ENCODE assay signal across 17 cellular contexts in genomic region chr14:32109676-32110075, GRCh38. TPM values are rescaled to one million over a fixed set of nuclear protein-coding genes. Genes with fewer than 3 reads are reported as not detected.
DNase-seq lines count a peak whose midpoint lies in the region; ATAC-seq and TF ChIP-seq lines count a peak whose summit lies in the region.
"Had no signal": no experiment of that assay in that cellular context is flagged by ENCODE, and none has a peak within 500 bp of the region (broad histone marks: within the 10 kb centered on the region; RNA-seq: fewer than 3 reads in every experiment).

No MANE protein-coding gene starts in this region.

- H3K4ac ChIP-seq in IMR-90 (ENCODE audit: low read depth, low read length) (no peak overlapping the region), neuronal stem cell (ENCODE audit: low read length) (no peak overlapping the region)

- peaks cover 36% of the 10 kb centered on the region for H3K36me3 Mint-ChIP-seq in Caco-2 (ENCODE audit: insufficient read depth, unreplicated experiment)

- peak overlapping the region; percentile 72 for H2BK5ac ChIP-seq in IMR-90 (ENCODE audit: low read depth, low read length, poor library complexity, severe bottlenecking)
- no peak overlapping the region for H2BK5ac ChIP-seq in neuronal stem cell (ENCODE audit: low read length)

- H3K4me3 ChIP-seq in Caco-2 (ENCODE audit: low read depth, low read length) (no peak overlapping the region), IMR-90 (ENCODE audit: insufficient read depth, low read depth, low read length) (no peak overlapping the region), osteoblast (ENCODE audit: insufficient read depth, low read length) (no peak overlapping the region), neuronal stem cell (ENCODE audit: low read length in 2 of 2) (no peak overlapping the region)
- H3K4me3 ChIP-seq: suprapubic skin had no signal

- intact Hi-C loops in Caco-2 (cut with micrococcal nuclease; ENCODE audit: unreplicated experiment) = no loop called here
- intact Hi-C loops in IMR-90 (cut with micrococcal nuclease) = no loop called here

- no peak overlapping the region for H4K5ac ChIP-seq in IMR-90 (ENCODE audit: low read depth, low read length)

- H2BK20ac ChIP-seq in IMR-90 (ENCODE audit: low read depth, low read length) = no peak overlapping the region

- H2BK120ac ChIP-seq in IMR-90 (ENCODE audit: low read depth, low read length) = no peak overlapping the region
- no peak overlapping the region for H2BK120ac ChIP-seq in neuronal stem cell (ENCODE audit: low read depth, low read length)

- dilution Hi-C loops in IMR-90 (cut with HindIII; ENCODE audit: low sequenced_read_pairs, unreplicated experiment) = no loop called here

- CTCF ChIA-PET in Caco-2 (lab: Charles Lee) (no interaction called here), IMR-90 (lab: Yijun Ruan, JAX) (no interaction called here)

- peaks cover 79% of the 10 kb centered on the region for H3K79me2 ChIP-seq in osteoblast (ENCODE audit: insufficient read depth, low read length)

- H4K20me1 ChIP-seq in IMR-90 (ENCODE audit: insufficient read depth, low read length) = peaks cover 25% of the 10 kb centered on the region; the same call in 1 of the 2 replicates
- peaks cover 17% of the 10 kb centered on the region for H4K20me1 ChIP-seq in osteoblast (ENCODE audit: insufficient read depth, low read length)

- TF ChIP-seq CTCF in Caco-2 (IDR thresholded peaks at IDR 0.05; ENCODE audit: insufficient read depth in 1 of 2, low read depth in 1 of 2, low read length in 1 of 2, severe bottlenecking in 1 of 2, unreplicated experiment in 1 of 2) (no peak), IMR-90 (conservative IDR thresholded peaks at IDR 0.05; ENCODE audit: low read depth, low read length) (no peak), osteoblast (IDR thresholded peaks at IDR 0.05; ENCODE audit: extremely low read depth, low read depth, low read length) (no peak)

- H3K36me3 ChIP-seq in Caco-2 (ENCODE audit: control insufficient read depth, insufficient read depth, low read length) = no peaks in the 10 kb centered on the region
- 0 out of 2 replicates have a peak, but pooled peaks cover 3% of the 10 kb centered on the region for H3K36me3 ChIP-seq in IMR-90 (ENCODE audit: control insufficient read depth, insufficient read depth, low read length)
- H3K36me3 ChIP-seq in osteoblast (ENCODE audit: insufficient read depth, low read length) = no peaks in the 10 kb centered on the region
- H3K36me3 ChIP-seq in neuronal stem cell (replicated peaks in 1 of 2; ENCODE audit: control insufficient read depth in 2 of 2, insufficient read depth in 2 of 2, low read length in 2 of 2) = peaks cover 3 to 71% of the 10 kb centered on the region in 2 donors

- POLR2A ChIA-PET in Caco-2 (lab: Charles Lee) (interaction anchor here (0.6 kb wide), 1 partner anchor 20 kb away, joined by 6 read pairs; no protein-coding TSS in a partner anchor), IMR-90 (lab: Charles Lee; ENCODE audit: unreplicated experiment) (no interaction called here)

- H3K9me3 Mint-ChIP-seq in Caco-2 (ENCODE audit: unreplicated experiment) = no peaks in the 10 kb centered on the region
- H3K9me3 Mint-ChIP-seq: activated CD4-positive, alpha-beta T cell treated with anti-CD3 and anti-CD28 coated beads, Interleukin-2, amount 10 ng/mL, durations not matched to agents 24 days and 14 days; activated T-cell treated with anti-CD3 and anti-CD28 coated beads, Interleukin-2, amount 50 U/mL, for 72 hours; immature natural killer cell had no signal

- H3K4me1 ChIP-seq in Caco-2 (peaks cover 10% of the 10 kb centered on the region), IMR-90 (ENCODE audit: control insufficient read depth, insufficient read depth, low read length) (peaks cover 9% of the 10 kb centered on the region; the same call in 1 of the 2 replicates), osteoblast (ENCODE audit: insufficient read depth, low read length) (no peaks in the 10 kb centered on the region), neuronal stem cell (ENCODE audit: control insufficient read depth in 2 of 2, insufficient read depth in 1 of 2, low read depth in 1 of 2, low read length in 2 of 2) (no peaks in the 10 kb centered on the region)

- H3K27ac ChIP-seq in IMR-90 (ENCODE audit: insufficient read depth, low read length) (no peak overlapping the region), osteoblast (ENCODE audit: low read depth, low read length) (peak overlapping the region; percentile 47), neuronal stem cell (replicated peaks; ENCODE audit: low read length) (no peak overlapping the region)
- H3K27ac ChIP-seq: C4-2B, suprapubic skin had no signal

- ATAC-seq in IMR-90 (ENCODE audit: low read depth) = peak; percentile 87
- ATAC-seq: activated T-cell treated with anti-CD3 and anti-CD28 coated beads, Interleukin-2, amount 50 U/mL, for 72 hours; Right ventricle myocardium inferior had no signal

- H2BK15ac ChIP-seq in IMR-90 (ENCODE audit: low read depth, low read length) = no peak overlapping the region
- no peak overlapping the region for H2BK15ac ChIP-seq in neuronal stem cell (ENCODE audit: low read length)

- H3K9me1 ChIP-seq in IMR-90 (ENCODE audit: insufficient read depth, low read length) = peaks cover 10% of the 10 kb centered on the region; the same call in 1 of the 2 replicates

- no peak overlapping the region for H3K23ac ChIP-seq in IMR-90 (ENCODE audit: low read depth, low read length)
- H3K23ac ChIP-seq in neuronal stem cell (ENCODE audit: low read depth, low read length, poor library complexity) = no peak overlapping the region

- peaks cover 19% of the 10 kb centered on the region for H3K4me1 Mint-ChIP-seq in Caco-2 (ENCODE audit: low read depth, unreplicated experiment)
- H3K4me1 Mint-ChIP-seq: activated CD4-positive, alpha-beta T cell treated with anti-CD3 and anti-CD28 coated beads, Interleukin-2, amount 10 ng/mL, durations not matched to agents 24 days and 14 days had no signal

- H3K9me3 ChIP-seq in Caco-2 (no peaks in the 10 kb centered on the region), IMR-90 (ENCODE audit: control insufficient read depth, insufficient read depth, low read length) (no peaks in the 10 kb centered on the region), osteoblast (ENCODE audit: low read depth, low read length) (no peaks in the 10 kb centered on the region), neuronal stem cell (replicated peaks in 1 of 2; ENCODE audit: control insufficient read depth in 2 of 2, insufficient read depth in 1 of 2, low read depth in 1 of 2, low read length in 2 of 2) (peaks cover 2 to 14% of the 10 kb centered on the region in 2 donors)
- H3K9me3 ChIP-seq: suprapubic skin had no signal

- no peak for TF ChIP-seq RAD21 in IMR-90 (IDR thresholded peaks at IDR 0.05; ENCODE audit: low read length)

- H3K27ac Mint-ChIP-seq in Caco-2 (ENCODE audit: unreplicated experiment) = peak overlapping the region; percentile 71
- H3K27ac Mint-ChIP-seq: activated CD4-positive, alpha-beta T cell treated with anti-CD3 and anti-CD28 coated beads, Interleukin-2, amount 10 ng/mL, durations not matched to agents 24 days and 14 days; activated T-cell treated with anti-CD3 and anti-CD28 coated beads, Interleukin-2, amount 50 U/mL, for 72 hours; immature natural killer cell had no signal

- BruUV-seq in Caco-2 (replicated peaks; lab: Mats Ljungman, UMichigan) (no TSS peak), IMR-90 (replicated peaks; lab: Mats Ljungman, UMichigan) (no TSS peak)

- H2AFZ ChIP-seq in IMR-90 (replicated peaks; ENCODE audit: low read length, poor library complexity) (no peak overlapping the region), osteoblast (ENCODE audit: low read length) (no peak overlapping the region), neuronal stem cell (ENCODE audit: low read length) (no peak overlapping the region)

- no peak overlapping the region for H3K18ac ChIP-seq in IMR-90 (ENCODE audit: low read depth, low read length)
- no peak overlapping the region for H3K18ac ChIP-seq in neuronal stem cell (ENCODE audit: low read length)

- H2AK9ac ChIP-seq in IMR-90 (replicated peaks; ENCODE audit: low read depth, low read length, poor library complexity) = no peak overlapping the region

- no CpG with 5 or more reads among the region's 5 CpGs for WGBS in IMR-90 (ENCODE audit: extremely low coverage in 2 of 2, insufficient read length in 1 of 2), 2 experiments
- no CpG with 5 or more reads among the region's 5 CpGs for WGBS in neuronal stem cell (ENCODE audit: extremely low coverage in 2 of 2, insufficient read length in 2 of 2, insufficient replicate concordance in 1 of 2), 2 donors

- H2BK12ac ChIP-seq in neuronal stem cell (ENCODE audit: low read length) = no peak overlapping the region

- H4K91ac ChIP-seq in IMR-90 (ENCODE audit: insufficient read depth, low read depth, low read length) (no peak overlapping the region), neuronal stem cell (ENCODE audit: low read depth, low read length, poor library complexity) (no peak overlapping the region)

- H3K27me3 ChIP-seq in Caco-2 (replicated peaks; ENCODE audit: control insufficient read depth, insufficient read depth, low read length) (no peaks in the 10 kb centered on the region), IMR-90 (ENCODE audit: control insufficient read depth, insufficient read depth, low read length) (no peaks in the 10 kb centered on the region), osteoblast (ENCODE audit: insufficient read depth, low read length) (no peaks in the 10 kb centered on the region), neuronal stem cell (ENCODE audit: control insufficient read depth in 3 of 3, insufficient read depth in 3 of 3, low read depth in 1 of 3, low read length in 3 of 3) (no peaks in the 10 kb centered on the region)
- H3K27me3 ChIP-seq: suprapubic skin had no signal

- no peak overlapping the region for H3K14ac ChIP-seq in IMR-90 (replicated peaks; ENCODE audit: low read depth, low read length)
- no peak overlapping the region for H3K14ac ChIP-seq in neuronal stem cell (ENCODE audit: low read length)

- in situ Hi-C loops in IMR-90 (cut with MboI; ENCODE audit: low sequenced_read_pairs) = no loop called here

- no peak for TF ChIP-seq POLR2A in IMR-90 (IDR thresholded peaks at IDR 0.05; ENCODE audit: low read depth, low read length)

- DNase-seq in Caco-2 (no peak), IMR-90 (peak; percentile 86), dermis blood vessel endothelial cell (peak; percentile 11), osteoblast (ENCODE audit: insufficient read length, low spot score, missing footprints) (peak; percentile 36), CD1c-positive myeloid dendritic cell (ENCODE audit: extremely low spot score) (no peak), GF-D8 (lab: John Stamatoyannopoulos, UW) (no peak), islet precursor cell (no peak), neuronal stem cell (ENCODE audit: low spot score) (no peak)
- DNase-seq: activated CD4-positive, alpha-beta T cell treated with anti-CD3 and anti-CD28 coated beads, Interleukin-2, amount 10 ng/mL, durations not matched to agents 24 days and 14 days; activated T-cell treated with anti-CD3 and anti-CD28 coated beads, Interleukin-2, amount 50 U/mL, for 72 hours; anterior cingulate cortex; DND-41; immature natural killer cell; T1000 had no signal

- H3K4me3 Mint-ChIP-seq in Caco-2 (ENCODE audit: unreplicated experiment) = no peak overlapping the region
- H3K4me3 Mint-ChIP-seq: activated CD4-positive, alpha-beta T cell treated with anti-CD3 and anti-CD28 coated beads, Interleukin-2, amount 10 ng/mL, durations not matched to agents 24 days and 14 days; activated T-cell treated with anti-CD3 and anti-CD28 coated beads, Interleukin-2, amount 50 U/mL, for 72 hours; immature natural killer cell had no signal

- H3K56ac ChIP-seq in IMR-90 (ENCODE audit: extremely low read depth, insufficient read depth, low read length) = no peak overlapping the region

- H3K4me2 ChIP-seq in IMR-90 (ENCODE audit: low read depth, low read length) = peak overlapping the region; percentile 56; the same call in 1 of the 2 replicates
- H3K4me2 ChIP-seq in osteoblast (ENCODE audit: insufficient read depth, low read length) = peak overlapping the region; percentile 5
- no peak overlapping the region for H3K4me2 ChIP-seq in neuronal stem cell (ENCODE audit: insufficient read depth, low read length, poor library complexity, severe bottlenecking)

- H2AK5ac ChIP-seq in IMR-90 (ENCODE audit: low read depth, low read length) = no peak overlapping the region
- no peak overlapping the region for H2AK5ac ChIP-seq in neuronal stem cell (ENCODE audit: low read depth, low read length)

- H3K79me1 ChIP-seq in IMR-90 (ENCODE audit: low read depth in 1 of 2, low read length in 2 of 2) = peaks cover 38 to 50% of the 10 kb centered on the region in 2 experiments
- peaks cover 7% of the 10 kb centered on the region for H3K79me1 ChIP-seq in neuronal stem cell (ENCODE audit: low read depth, low read length)

- H3K27me3 Mint-ChIP-seq in Caco-2 (ENCODE audit: insufficient read depth, unreplicated experiment) = no peaks in the 10 kb centered on the region
- H3K27me3 Mint-ChIP-seq: activated CD4-positive, alpha-beta T cell treated with anti-CD3 and anti-CD28 coated beads, Interleukin-2, amount 10 ng/mL, durations not matched to agents 24 days and 14 days had no signal

- no peak overlapping the region for H4K8ac ChIP-seq in IMR-90 (ENCODE audit: low read depth in 2 of 2, low read length in 2 of 2)
- H4K8ac ChIP-seq in neuronal stem cell (ENCODE audit: low read depth, low read length) = no peak overlapping the region

- no peak overlapping the region for H3K9ac ChIP-seq in IMR-90 (ENCODE audit: low read depth, low read length)
- no peak overlapping the region for H3K9ac ChIP-seq in neuronal stem cell (ENCODE audit: low read depth, low read length, poor library complexity)

RNA-seq across cellular contexts. Expression of gene ARHGAP5, which starts 32.6 kb away (rescaled TPM):
- total RNA-seq in Caco-2 (2022) = 146 and 165 TPM in 2 replicates
- 45.3 and 71.1 TPM in 2 replicates for total RNA-seq in IMR-90 (2012; rRNA removed)
- 7.4 and 7.5 TPM in 2 replicates for polyA plus RNA-seq in IMR-90 (2012; rRNA removed)
- polyA plus RNA-seq in IMR-90 (2012; cell fraction: cytosol; rRNA removed) = 0.80 and 0.92 TPM in 2 replicates
- 0.61 and 9.7 TPM in 2 replicates for polyA plus RNA-seq in IMR-90 (2012; cell fraction: nucleus; rRNA removed; ENCODE audit: low replicate concordance)
- 59.9 and 92.9 TPM in 2 replicates for total RNA-seq in dermis blood vessel endothelial cell
- 85.7 and 88.7 TPM in 2 replicates for total RNA-seq in osteoblast
- polyA plus RNA-seq in neuronal stem cell (2013, experiment 1 of 2) = 49.9 TPM
- 53.6 TPM for polyA plus RNA-seq in neuronal stem cell (2013, experiment 2 of 2)

Comparison
In these comparisons a context has a peak if more than half of its experiments do, and no peak if none do; other contexts are left out.
1. DNase-seq: peak in IMR-90 (single experiment), dermis blood vessel endothelial cell (single experiment) and osteoblast (single experiment); none in Caco-2 (0 of 2), CD1c-positive myeloid dendritic cell (single experiment), GF-D8 (single experiment), islet precursor cell (single experiment) and neuronal stem cell (single experiment).